Comparison of ENCODE assay signal across 9 cellular contexts in genomic region chr1:115063238-115063901, GRCh38. TPM values are rescaled to one million over a fixed set of nuclear protein-coding genes. Genes with fewer than 3 reads are reported as not detected.
DNase-seq lines count a peak whose midpoint lies in the region; ATAC-seq, FAIRE-seq and TF ChIP-seq lines count a peak whose summit lies in the region.
"Had no signal": no experiment of that assay in that cellular context is flagged by ENCODE, and none has a peak within 500 bp of the region (broad histone marks: within the 10 kb centered on the region; RNA-seq: fewer than 3 reads in every experiment).

No MANE protein-coding gene starts in this region.

- no peaks in the 10 kb centered on the region for H3K36me3 Mint-ChIP-seq in activated naive CD4-positive, alpha-beta T cell treated with anti-CD3 and anti-CD28 coated beads, Interleukin-2, amount 50 U/mL, for 72 hours
- H3K36me3 Mint-ChIP-seq in osteocyte (ENCODE audit: unreplicated experiment) = peaks cover 3% of the 10 kb centered on the region

- H3K9me3 Mint-ChIP-seq in activated naive CD4-positive, alpha-beta T cell treated with anti-CD3 and anti-CD28 coated beads, Interleukin-2, amount 50 U/mL, for 72 hours = no peaks in the 10 kb centered on the region
- peaks cover 6% of the 10 kb centered on the region for H3K9me3 Mint-ChIP-seq in osteocyte (ENCODE audit: unreplicated experiment)

- DNase-seq in M059J (ENCODE audit: low read depth) (peak; percentile 93), osteocyte (ENCODE audit: extremely low spot score, unreplicated experiment) (no peak), NCI-H2171 (lab: John Stamatoyannopoulos, UW) (no peak), D721Med (ENCODE audit: insufficient read length, low spot score) (no peak)
- DNase-seq in activated naive CD4-positive, alpha-beta T cell treated with anti-CD3 and anti-CD28 coated beads, Interleukin-2, amount 50 U/mL, for 72 hours (ENCODE audit: low spot score in 2 of 2) = no peak
- DNase-seq: NCI-H1092 had no signal

- H3K4me1 Mint-ChIP-seq in osteocyte (ENCODE audit: unreplicated experiment) = peaks cover 19% of the 10 kb centered on the region

- no peaks in the 10 kb centered on the region for H3K27me3 Mint-ChIP-seq in osteocyte (ENCODE audit: unreplicated experiment)

- TF ChIP-seq CTCF in osteocyte (IDR thresholded peaks at IDR 0.05) (no peak), D721Med (IDR thresholded peaks at IDR 0.05; ENCODE audit: insufficient read depth, missing control alignments) (no peak)

- no peak overlapping the region for H3K4me3 Mint-ChIP-seq in osteocyte (ENCODE audit: unreplicated experiment)

- peak overlapping the region; percentile 50 to 72 for H3K27ac Mint-ChIP-seq in activated naive CD4-positive, alpha-beta T cell treated with anti-CD3 and anti-CD28 coated beads, Interleukin-2, amount 50 U/mL, for 72 hours
- H3K27ac Mint-ChIP-seq in osteocyte (ENCODE audit: unreplicated experiment) = peak overlapping the region; percentile 64

- FAIRE-seq in D721Med (lab: Jason Lieb, UNC) = no peak
- FAIRE-seq: colon had no signal

- ATAC-seq in GM18861 (IDR thresholded peaks at IDR 0.05; ENCODE audit: unreplicated experiment) (peak; percentile 50), HG03460 (IDR thresholded peaks at IDR 0.05; ENCODE audit: unreplicated experiment) (no peak)
- ATAC-seq in activated naive CD4-positive, alpha-beta T cell treated with anti-CD3 and anti-CD28 coated beads, Interleukin-2, amount 50 U/mL, for 72 hours = peak; percentile 70 to 75

RNA-seq across cellular contexts. Expression of gene TSPAN2, which starts 25.9 kb away (rescaled TPM):
- 0.69 and 1.4 TPM in 2 replicates for total RNA-seq in M059J (2014; rRNA removed; shearing (Covaris generic))
- total RNA-seq in activated naive CD4-positive, alpha-beta T cell treated with anti-CD3 and anti-CD28 coated beads, Interleukin-2, amount 50 U/mL, for 72 hours = 1 to 10 TPM in 1 of 2 donors, under 1 TPM in 1; 0.43 to 1.0 TPM
- 3.1 and 3.5 TPM in 2 replicates for total RNA-seq in osteocyte

RNA-seq across cellular contexts. Expression of gene TSHB, which starts 33.7 kb away (rescaled TPM):
- not detected in 2 replicates for total RNA-seq in M059J (2014; rRNA removed; shearing (Covaris generic))
- total RNA-seq in activated naive CD4-positive, alpha-beta T cell treated with anti-CD3 and anti-CD28 coated beads, Interleukin-2, amount 50 U/mL, for 72 hours = not detected
- total RNA-seq in osteocyte = not detected in 2 replicates
